ENCODE assay signal across 9 cellular contexts in the genomic region with DNA sequence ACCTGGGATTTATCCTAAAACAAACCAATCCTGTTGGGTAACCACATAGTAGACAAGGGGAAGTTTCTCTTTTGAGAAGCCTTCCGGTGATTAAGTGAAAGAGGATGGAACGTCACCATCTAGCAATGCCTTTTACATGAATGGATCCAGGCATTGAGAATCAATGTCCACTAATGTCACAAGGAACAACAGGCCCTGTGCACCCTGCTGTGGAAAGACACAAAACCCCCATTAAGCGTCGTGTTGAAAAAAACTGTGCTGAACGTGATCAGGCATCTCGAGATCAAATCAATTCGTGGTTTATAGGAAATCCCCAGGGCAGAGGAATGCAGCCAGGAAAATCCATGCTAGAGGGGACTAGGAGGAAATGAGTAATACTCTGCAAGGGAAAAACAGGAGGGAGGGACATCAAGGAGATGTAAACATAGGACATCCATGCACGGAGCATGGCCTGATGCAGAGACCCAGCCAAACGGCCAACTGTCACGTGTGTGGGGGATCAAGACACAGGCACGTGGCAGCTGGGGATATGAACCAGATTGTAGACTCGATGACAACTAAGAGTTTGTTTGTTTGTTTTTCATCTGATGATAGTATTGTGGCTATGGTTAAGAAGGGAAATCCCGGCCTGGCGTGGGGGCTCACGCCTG. TPM values are rescaled to one million over a fixed set of nuclear protein-coding genes. Genes with fewer than 3 reads are reported as not detected.
DNase-seq lines count a peak whose midpoint lies in the region; ATAC-seq, FAIRE-seq and TF ChIP-seq lines count a peak whose summit lies in the region.
"Had no signal": no experiment of that assay in that cellular context is flagged by ENCODE, and none has a peak within 500 bp of the region (broad histone marks: within the 10 kb centered on the region; RNA-seq: fewer than 3 reads in every experiment).

No MANE protein-coding gene starts in this region.

- ATAC-seq in GM18907 (IDR thresholded peaks at IDR 0.05; ENCODE audit: unreplicated experiment), result no peak
- no peak for ATAC-seq in HG02852 (IDR thresholded peaks at IDR 0.05; ENCODE audit: unreplicated experiment)
- ATAC-seq in HG03342 (IDR thresholded peaks at IDR 0.05; ENCODE audit: unreplicated experiment), result no peak

- TF ChIP-seq CTCF in choroid plexus epithelial cell (conservative IDR thresholded peaks at IDR 0.05; ENCODE audit: low read depth, low read length) (no peak), keratinocyte (optimal IDR thresholded peaks at IDR 0.05 in 1 of 3, IDR thresholded peaks at IDR 0.05 in 1 of 3, conservative IDR thresholded peaks at IDR 0.05 in 1 of 3; ENCODE audit: extremely low read depth in 1 of 3, insufficient read depth in 2 of 3, low read length in 3 of 3) (no peak)

- no peak overlapping the region for H2AFZ ChIP-seq in keratinocyte (ENCODE audit: control insufficient read depth, low read length)

- FAIRE-seq in HTR-8/SVneo (lab: Jason Lieb, UNC) (peak; percentile 33), keratinocyte (lab: Jason Lieb, UNC) (peak; percentile 72)

- peak overlapping the region; percentile 17 for H3K4me2 ChIP-seq in keratinocyte (ENCODE audit: control insufficient read depth, extremely low read depth, insufficient read depth, low read depth, low read length)

- DNase-seq in HTR-8/SVneo (ENCODE audit: insufficient read length, low spot score), result peak; percentile 82
- peak; percentile 79 for DNase-seq in choroid plexus epithelial cell (ENCODE audit: low read depth)
- DNase-seq in keratinocyte (ENCODE audit: low read depth, low spot score), result no peak
- DNase-seq in stromal cell of bone marrow (ENCODE audit: low read depth), result peak; percentile 83
- no peak for DNase-seq in NCI-H1694 treated with DMSO at 0.1 percent for 48 hours (lab: John Stamatoyannopoulos, UW)
- DNase-seq: activated CD4-positive, CD25-positive, alpha-beta regulatory T cell had no signal

- no peaks in the 10 kb centered on the region for H3K27me3 ChIP-seq in keratinocyte (ENCODE audit: control insufficient read depth, extremely low read depth, insufficient read depth, low read length)

- peaks cover 17% of the 10 kb centered on the region for H3K4me1 ChIP-seq in keratinocyte (ENCODE audit: control insufficient read depth, extremely low read depth, insufficient read depth, low read length)

- peaks cover 0 to 1% of the 10 kb centered on the region in 2 experiments for H3K36me3 ChIP-seq in keratinocyte (ENCODE audit: control insufficient read depth in 2 of 2, extremely low read depth in 1 of 2, insufficient read depth in 2 of 2, low read length in 2 of 2)

- no peaks in the 10 kb centered on the region for H3K9me3 ChIP-seq in keratinocyte (ENCODE audit: control insufficient read depth, low read depth, low read length)

- no peaks in the 10 kb centered on the region for H3K79me2 ChIP-seq in keratinocyte (ENCODE audit: control insufficient read depth, insufficient read depth, low read length)

- H4K20me1 ChIP-seq in keratinocyte (ENCODE audit: control insufficient read depth, extremely low read depth, insufficient read depth, low read length), result peaks cover 4% of the 10 kb centered on the region

- H3K4me3 ChIP-seq in choroid plexus epithelial cell (ENCODE audit: low read depth, low read length) (no peak overlapping the region), keratinocyte (ENCODE audit: control insufficient read depth in 2 of 3, extremely low read depth in 1 of 3, insufficient read depth in 2 of 3, low read depth in 1 of 3, low read length in 3 of 3) (peak overlapping the region in 1 of 3 experiments; percentile 16)

- H3K9ac ChIP-seq in keratinocyte (ENCODE audit: control insufficient read depth, extremely low read depth, insufficient read depth, low read length), result no peak overlapping the region

- dilution Hi-C loops in keratinocyte (cut with MboI; ENCODE audit: extremely low pct_ligation_motif_present, low sequenced_read_pairs), result no loop called here

- H3K9me1 ChIP-seq in keratinocyte (ENCODE audit: control insufficient read depth, extremely low read depth, insufficient read depth, low read length), result no peaks in the 10 kb centered on the region

- H3K27ac ChIP-seq in keratinocyte (ENCODE audit: control insufficient read depth, insufficient read depth, low read length), result peak overlapping the region; percentile 19

RNA-seq across cellular contexts. Expression of a gene that starts 38.6 kb away (rescaled TPM):
- polyA plus RNA-seq in keratinocyte, result 53.0 to 62.5 TPM (median 60.7 TPM) in 3 replicates
- 87.1 TPM for polyA plus RNA-seq in keratinocyte (2011; ENCODE audit: low read depth)
- 41.5 and 44.0 TPM in 2 replicates for polyA plus RNA-seq in keratinocyte (2011; cell fraction: cytosol; rRNA removed)
- 109 and 122 TPM in 2 replicates for polyA plus RNA-seq in keratinocyte (2011; cell fraction: nucleus; rRNA removed)
- polyA plus RNA-seq in keratinocyte (2012; ENCODE audit: low replicate concordance), result 71.9 and 81.6 TPM in 2 replicates
- polyA minus RNA-seq in keratinocyte, result 25.4 to 41.8 TPM (median 34.8 TPM) in 3 replicates
- polyA minus RNA-seq in keratinocyte (2011; cell fraction: cytosol; rRNA and poly(A)+ RNA removed), result 43.0 TPM
- 48.7 and 60.6 TPM in 2 replicates for polyA minus RNA-seq in keratinocyte (2011; cell fraction: nucleus; rRNA and poly(A)+ RNA removed)

Comparison
In these comparisons a context has a peak if more than half of its experiments do, and no peak if none do; other contexts are left out.
1. DNase-seq: peak in HTR-8/SVneo (single experiment), choroid plexus epithelial cell (single experiment) and stromal cell of bone marrow (single experiment); none in keratinocyte (single experiment) and NCI-H1694 treated with DMSO at 0.1 percent for 48 hours (single experiment).